ENCODE assay signal across 26 cellular contexts in the genomic region with DNA sequence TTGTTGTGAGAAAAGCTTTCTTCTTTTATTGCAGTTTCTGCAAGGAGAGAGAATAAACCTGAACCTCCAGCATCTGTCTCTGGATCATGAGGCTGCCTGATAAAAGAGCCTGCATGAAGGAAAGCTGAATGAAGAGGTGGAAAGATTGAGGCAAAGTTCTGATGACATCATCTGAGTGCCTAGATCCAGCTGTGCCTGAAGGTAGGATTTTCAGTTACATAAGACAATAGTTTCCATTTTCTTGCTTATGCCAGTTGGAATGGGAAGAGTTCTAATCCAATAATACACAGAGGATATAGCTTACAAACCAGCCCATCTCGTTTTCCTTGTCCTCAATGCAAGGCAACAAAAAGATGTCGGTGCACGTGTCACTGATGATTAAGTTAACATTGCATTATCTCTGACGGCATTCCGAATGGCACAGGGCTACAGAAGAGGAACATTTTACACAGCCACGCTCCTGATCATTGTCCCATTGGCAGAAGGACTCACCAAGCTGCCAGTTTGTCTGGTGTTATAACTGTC.
"Had no signal": no experiment of that assay in that cellular context is flagged by ENCODE, and none has a peak within 500 bp of the region (broad histone marks: within the 10 kb centered on the region; RNA-seq: fewer than 3 reads in every experiment).

No MANE protein-coding gene starts in this region.

- H3K79me2 ChIP-seq: parathyroid adenoma had no signal

- H3K27ac Mint-ChIP-seq: activated CD4-positive, alpha-beta T cell treated with anti-CD3 and anti-CD28 coated beads for 36 hours; activated CD8-positive, alpha-beta memory T cell treated with anti-CD3 and anti-CD28 coated beads, Interleukin-2, amount 10 ng/mL, durations not matched to agents 7 days and 5 days; activated CD8-positive, alpha-beta T cell treated with anti-CD3 and anti-CD28 coated beads, Interleukin-2, amount 10 ng/mL, durations not matched to agents 7 days and 5 days; activated naive CD4-positive, alpha-beta T cell treated with anti-CD3 and anti-CD28 coated beads, Interleukin-2, amount 50 U/mL, for 72 hours; activated T-helper 2 cell treated with anti-CD3 and anti-CD28 coated beads, Interferon-gamma antibody, Interleukin-2, Interleukin-4, amounts not matched to agents 10 μg/mL and 5 μg/mL and 100 μg/mL, durations not matched to agents 14 hours and 24 hours and 36 hours; dendritic cell treated with granulocyte-macrophage colony-stimulating factor and Interleukin-4, amounts not matched to agents 40 ng/mL and 50 ng/mL, for 4 days; immature natural killer cell; stimulated activated naive B cell treated with anti-CD40 and anti-IgM and Interleukin-4, amounts not matched to agents 10 μg/mL and 1 μg/mL and 100 μg/mL, for 72 hours had no signal

- ATAC-seq: activated CD4-positive, alpha-beta T cell treated with anti-CD3 and anti-CD28 coated beads for 36 hours; activated CD8-positive, alpha-beta memory T cell treated with anti-CD3 and anti-CD28 coated beads, Interleukin-2, amount 10 ng/mL, durations not matched to agents 7 days and 5 days; activated CD8-positive, alpha-beta T cell treated with anti-CD3 and anti-CD28 coated beads, Interleukin-2, amount 10 ng/mL, durations not matched to agents 7 days and 5 days; gastrocnemius medialis; left colon; naive thymus-derived CD4-positive, alpha-beta T cell; psoas muscle; stimulated activated naive B cell treated with anti-CD40 and anti-IgM and Interleukin-4, amounts not matched to agents 10 μg/mL and 1 μg/mL and 100 μg/mL, for 72 hours had no signal

- H3K36me3 ChIP-seq: gastrocnemius medialis, suprapubic skin, tibial artery had no signal

- H3K4me3 Mint-ChIP-seq: activated CD4-positive, alpha-beta T cell treated with anti-CD3 and anti-CD28 coated beads for 36 hours; activated CD8-positive, alpha-beta memory T cell treated with anti-CD3 and anti-CD28 coated beads, Interleukin-2, amount 10 ng/mL, durations not matched to agents 7 days and 5 days; activated CD8-positive, alpha-beta T cell treated with anti-CD3 and anti-CD28 coated beads, Interleukin-2, amount 10 ng/mL, durations not matched to agents 7 days and 5 days; central memory CD8-positive, alpha-beta T cell; dendritic cell treated with granulocyte-macrophage colony-stimulating factor and Interleukin-4, amounts not matched to agents 40 ng/mL and 50 ng/mL, for 4 days; immature natural killer cell; naive thymus-derived CD4-positive, alpha-beta T cell; neural crest cell; stimulated activated naive B cell treated with anti-CD40 and anti-IgM and Interleukin-4, amounts not matched to agents 10 μg/mL and 1 μg/mL and 100 μg/mL, for 72 hours had no signal

- H3K27ac ChIP-seq: epithelial cell of prostate, gastrocnemius medialis, parathyroid adenoma, psoas muscle, suprapubic skin had no signal

- H3K9me3 ChIP-seq: gastrocnemius medialis, psoas muscle, suprapubic skin, tibial artery had no signal

- H3K9ac ChIP-seq: parathyroid adenoma had no signal

- H3K4me1 Mint-ChIP-seq: central memory CD8-positive, alpha-beta T cell had no signal

- H3K27me3 ChIP-seq: suprapubic skin, tibial artery had no signal

- H3K36me3 Mint-ChIP-seq: activated CD8-positive, alpha-beta memory T cell treated with anti-CD3 and anti-CD28 coated beads, Interleukin-2, amount 10 ng/mL, durations not matched to agents 7 days and 5 days; activated naive CD4-positive, alpha-beta T cell treated with anti-CD3 and anti-CD28 coated beads, Interleukin-2, amount 50 U/mL, for 72 hours; immature natural killer cell; naive thymus-derived CD4-positive, alpha-beta T cell; stimulated activated naive B cell treated with anti-CD40 and anti-IgM and Interleukin-4, amounts not matched to agents 10 μg/mL and 1 μg/mL and 100 μg/mL, for 72 hours had no signal

- H3K4me3 ChIP-seq: gastrocnemius medialis, psoas muscle, suprapubic skin, tibial artery had no signal

- H3K4me1 ChIP-seq: parathyroid adenoma, psoas muscle had no signal

- DNase-seq: activated CD4-positive, alpha-beta T cell treated with anti-CD3 and anti-CD28 coated beads for 36 hours; activated CD4-positive, CD25-positive, alpha-beta regulatory T cell; activated CD8-positive, alpha-beta memory T cell treated with anti-CD3 and anti-CD28 coated beads, Interleukin-2, amount 10 ng/mL, durations not matched to agents 7 days and 5 days; activated CD8-positive, alpha-beta T cell treated with anti-CD3 and anti-CD28 coated beads, Interleukin-2, amount 10 ng/mL, durations not matched to agents 7 days and 5 days; activated naive CD4-positive, alpha-beta T cell; activated T-cell treated with anti-CD3 and anti-CD28 coated beads, Interleukin-2, amount 50 U/mL, for 48 hours; gastrocnemius medialis; immature natural killer cell; kidney; left colon; midbrain; naive thymus-derived CD4-positive, alpha-beta T cell; occipital lobe; psoas muscle; stimulated activated CD4-positive, alpha-beta T cell treated with anti-CD3 and anti-CD28 coated beads, Interleukin-15, amount 100 ng/mL, for 24 hours; stimulated activated CD4-positive, alpha-beta T cell treated with anti-CD3 and anti-CD28 coated beads, Interleukin-2, amount 100 ng/mL, for 24 hours; stimulated activated naive B cell treated with anti-CD40 and anti-IgM and Interleukin-4, amounts not matched to agents 10 μg/mL and 1 μg/mL and 100 μg/mL, for 72 hours; tibial artery had no signal

- H2AFZ ChIP-seq: parathyroid adenoma had no signal

- H3K9me3 Mint-ChIP-seq: activated naive CD4-positive, alpha-beta T cell treated with anti-CD3 and anti-CD28 coated beads, Interleukin-2, amount 50 U/mL, for 72 hours; activated T-helper 2 cell treated with anti-CD3 and anti-CD28 coated beads, Interferon-gamma antibody, Interleukin-2, Interleukin-4, amounts not matched to agents 10 μg/mL and 5 μg/mL and 100 μg/mL, durations not matched to agents 14 hours and 24 hours and 36 hours; central memory CD8-positive, alpha-beta T cell; dendritic cell treated with granulocyte-macrophage colony-stimulating factor and Interleukin-4, amounts not matched to agents 40 ng/mL and 50 ng/mL, for 4 days; immature natural killer cell; naive thymus-derived CD4-positive, alpha-beta T cell; neural crest cell; stimulated activated naive B cell treated with anti-CD40 and anti-IgM and Interleukin-4, amounts not matched to agents 10 μg/mL and 1 μg/mL and 100 μg/mL, for 72 hours had no signal
